ENCODE assay signal across 8 cellular contexts in the genomic region with DNA sequence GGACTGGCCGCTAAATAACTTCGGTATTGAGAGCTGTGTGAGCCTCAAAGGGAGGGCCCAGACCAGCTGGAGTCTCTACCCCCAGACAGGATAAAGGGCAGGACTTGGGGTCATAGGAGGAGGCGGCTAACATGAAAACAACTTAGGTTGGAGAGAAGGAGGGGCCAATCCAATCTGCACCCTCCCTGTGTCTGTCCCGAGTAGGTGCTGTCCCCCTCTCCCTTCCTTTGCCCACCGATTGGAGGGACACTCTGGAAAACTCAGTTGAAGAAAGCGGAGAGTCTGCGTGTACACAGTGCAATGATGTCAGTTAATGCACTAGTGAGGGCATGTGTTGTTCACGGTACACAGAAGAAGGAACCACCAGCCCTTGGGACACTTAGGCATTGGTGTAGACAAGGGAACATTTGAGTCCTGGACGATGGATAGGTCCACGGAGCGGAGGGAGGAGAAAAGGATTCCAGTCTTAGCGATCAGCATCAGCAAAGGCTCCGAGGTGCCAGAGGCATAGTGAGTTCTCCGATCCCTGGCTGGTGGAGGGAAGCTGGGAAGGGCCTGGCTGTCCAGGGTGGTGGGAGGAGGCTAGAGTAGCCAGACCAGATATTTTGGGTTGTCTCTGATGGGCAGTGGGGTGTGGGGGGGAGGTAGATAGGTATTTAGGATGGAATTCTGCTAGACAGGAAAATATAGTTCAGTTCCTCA. TPM values are rescaled to one million over a fixed set of nuclear protein-coding genes. Genes with fewer than 3 reads are reported as not detected.
DNase-seq lines count a peak whose midpoint lies in the region; ATAC-seq and TF ChIP-seq lines count a peak whose summit lies in the region.

No MANE protein-coding gene starts in this region.

- TF ChIP-seq CTCF in RWPE1 (conservative IDR thresholded peaks at IDR 0.05; ENCODE audit: low read depth) = no peak
- TF ChIP-seq CTCF in fibroblast of the aortic adventitia (IDR thresholded peaks at IDR 0.05; ENCODE audit: insufficient read depth, low read length) = no peak

- ATAC-seq in GM19463 (IDR thresholded peaks at IDR 0.05; ENCODE audit: unreplicated experiment) (peak; percentile 5), GM19324 (IDR thresholded peaks at IDR 0.05; ENCODE audit: low FRiP score, unreplicated experiment) (no peak)

- CTCF ChIA-PET in RWPE1 (lab: Yijun Ruan, JAX) = interaction anchor here (0.7 to 1.4 kb wide), 4 partner anchors 14 to 29 kb away, joined by 3 to 9 read pairs (median 5); no protein-coding TSS in a partner anchor

- H3K4me3 ChIP-seq in fibroblast of the aortic adventitia (ENCODE audit: low read depth, low read length) = peak overlapping the region; percentile 65

- DNase-seq in RWPE1 (ENCODE audit: low spot score) (no peak), fibroblast of the aortic adventitia (ENCODE audit: low read depth) (peak; percentile 43), retina (peak; percentile 52), SW480 (ENCODE audit: low spot score) (no peak), KBM-7 (no peak), NCI-H2029 treated with DMSO at 0.1 percent for 48 hours (lab: John Stamatoyannopoulos, UW) (no peak)

- POLR2A ChIA-PET in RWPE1 (lab: Yijun Ruan, JAX; ENCODE audit: low non-redundant PET) = interaction anchor here (0.6 to 1.2 kb wide), 4 partner anchors 10 to 217 kb away, joined by 3 to 4 read pairs (median 4); partner anchors contain the start of gene B3GNT9

- H3K27ac ChIP-seq in RWPE1 = peak overlapping the region; percentile 98

- in situ Hi-C loops in KBM-7 (cut with MboI; ENCODE audit: low pct_unique_long_range_greater_than_20kb, low sequenced_read_pairs) = no loop called here

RNA-seq across cellular contexts. Expression of gene NOL3, which starts 0.8 kb away (rescaled TPM):
- 10.1 and 27.1 TPM in 2 replicates for total RNA-seq in fibroblast of the aortic adventitia (ENCODE audit: low replicate concordance)

RNA-seq across cellular contexts. Expression of gene HSF4, which starts 6.6 kb away (rescaled TPM):
- total RNA-seq in fibroblast of the aortic adventitia (ENCODE audit: low replicate concordance) = 6.4 and 17.9 TPM in 2 replicates

RNA-seq across cellular contexts. Expression of gene FBXL8, which starts 11.3 kb away (rescaled TPM):
- 11.3 and 29.7 TPM in 2 replicates for total RNA-seq in fibroblast of the aortic adventitia (ENCODE audit: low replicate concordance)

RNA-seq across cellular contexts. Expression of gene TRADD, which starts 11.4 kb away (rescaled TPM):
- total RNA-seq in fibroblast of the aortic adventitia (ENCODE audit: low replicate concordance) = 12.3 and 29.1 TPM in 2 replicates

RNA-seq across cellular contexts. Expression of gene MATCAP1, which starts 12.7 kb away (rescaled TPM):
- 8.6 and 9.9 TPM in 2 replicates for total RNA-seq in fibroblast of the aortic adventitia (ENCODE audit: low replicate concordance)

Comparison
In these comparisons a context has a peak if more than half of its experiments do, and no peak if none do; other contexts are left out.
1. DNase-seq: peak in fibroblast of the aortic adventitia (single experiment) and retina (single experiment); none in RWPE1 (single experiment), SW480 (single experiment), KBM-7 (single experiment) and NCI-H2029 treated with DMSO at 0.1 percent for 48 hours (single experiment).